In genomic region chrY:14290656-14291375, GRCh38 we compare ENCODE assay signal across 20 cellular contexts.
A peak's percentile ranks its signal among the peaks of the same experiment; 100 is the strongest.
DNase-seq lines count a peak whose midpoint lies in the region; ATAC-seq, FAIRE-seq and TF ChIP-seq lines count a peak whose summit lies in the region.
"Had no signal": no experiment of that assay in that cellular context is flagged by ENCODE, and none has a peak within 500 bp of the region (broad histone marks: within the 10 kb centered on the region; RNA-seq: fewer than 3 reads in every experiment).

No MANE protein-coding gene starts in this region.

- no peaks in the 10 kb centered on the region for H3K9me3 Mint-ChIP-seq in activated T-helper 17 cell treated with anti-CD3 and anti-CD28 coated beads, Interleukin-2, amount 50 U/mL, for 72 hours
- no peaks in the 10 kb centered on the region for H3K9me3 Mint-ChIP-seq in CD4-positive, alpha-beta T cell
- H3K9me3 Mint-ChIP-seq: CD4-positive, CD25-positive, alpha-beta regulatory T cell; T-cell had no signal

- POLR2A ChIA-PET in CD4-positive, alpha-beta T cell (lab: Charles Lee): no interaction called here

- H3K4me3 Mint-ChIP-seq in activated T-helper 17 cell treated with anti-CD3 and anti-CD28 coated beads, Interleukin-2, amount 50 U/mL, for 72 hours: no peak overlapping the region
- H3K4me3 Mint-ChIP-seq in CD4-positive, alpha-beta T cell: no peak overlapping the region
- H3K4me3 Mint-ChIP-seq: B cell; CD4-positive, CD25-positive, alpha-beta regulatory T cell; T-cell had no signal

- H3K36me3 Mint-ChIP-seq in activated T-helper 17 cell treated with anti-CD3 and anti-CD28 coated beads, Interleukin-2, amount 50 U/mL, for 72 hours (ENCODE audit: low read depth): no peaks in the 10 kb centered on the region
- no peaks in the 10 kb centered on the region for H3K36me3 Mint-ChIP-seq in CD4-positive, alpha-beta T cell (ENCODE audit: low read depth)
- H3K36me3 Mint-ChIP-seq: CD4-positive, CD25-positive, alpha-beta regulatory T cell; T-cell had no signal

- CTCF ChIA-PET in CD4-positive, alpha-beta T cell (lab: Charles Lee): no interaction called here

- ATAC-seq in activated T-helper 17 cell treated with anti-CD3 and anti-CD28 coated beads, Interleukin-2, amount 50 U/mL, for 72 hours (replicated peaks): no peak
- ATAC-seq in GM21717 (IDR thresholded peaks at IDR 0.05; ENCODE audit: unreplicated experiment): no peak
- ATAC-seq in CD4-positive, alpha-beta T cell (ENCODE audit: poor library complexity): no peak
- ATAC-seq: K562, SK-N-SH treated with all-trans-retinoic acid at 6 μM for 48 hours, T-cell had no signal

- no peak overlapping the region for H3K27ac Mint-ChIP-seq in activated T-helper 17 cell treated with anti-CD3 and anti-CD28 coated beads, Interleukin-2, amount 50 U/mL, for 72 hours
- H3K27ac Mint-ChIP-seq in CD4-positive, alpha-beta T cell: no peak overlapping the region
- H3K27ac Mint-ChIP-seq: B cell, T-cell had no signal

- FAIRE-seq in G401.6 (lab: Jason Lieb, UNC) (peak; percentile 66), RCC 7860 (lab: Jason Lieb, UNC) (peak; percentile 99), islet of Langerhans (lab: Jason Lieb, UNC) (peak; percentile 78)
- FAIRE-seq: K562 had no signal

- no peaks in the 10 kb centered on the region for H3K27me3 Mint-ChIP-seq in activated T-helper 17 cell treated with anti-CD3 and anti-CD28 coated beads, Interleukin-2, amount 50 U/mL, for 72 hours
- H3K27me3 Mint-ChIP-seq in CD4-positive, alpha-beta T cell: no peaks in the 10 kb centered on the region
- H3K27me3 Mint-ChIP-seq: B cell; CD4-positive, CD25-positive, alpha-beta regulatory T cell; T-cell had no signal

- no peaks in the 10 kb centered on the region for H3K9me3 ChIP-seq in CD4-positive, alpha-beta T cell (ENCODE audit: control insufficient read depth, low read length)
- H3K9me3 ChIP-seq: HAP-1 had no signal

- H3K27ac ChIP-seq in CD4-positive, alpha-beta T cell (ENCODE audit: low read depth, low read length): no peak overlapping the region

- no peak for TF ChIP-seq CTCF in CD4-positive, alpha-beta T cell (IDR thresholded peaks at IDR 0.05)

- intact Hi-C loops in CD4-positive, alpha-beta T cell (cut with DNase I, micrococcal nuclease): no loop called here

- no peaks in the 10 kb centered on the region for H3K4me1 Mint-ChIP-seq in activated T-helper 17 cell treated with anti-CD3 and anti-CD28 coated beads, Interleukin-2, amount 50 U/mL, for 72 hours
- H3K4me1 Mint-ChIP-seq in CD4-positive, alpha-beta T cell (ENCODE audit: low read depth): no peaks in the 10 kb centered on the region
- H3K4me1 Mint-ChIP-seq: B cell; CD4-positive, CD25-positive, alpha-beta regulatory T cell; T-cell had no signal

- no peaks in the 10 kb centered on the region for H3K27me3 ChIP-seq in CD4-positive, alpha-beta T cell (ENCODE audit: control insufficient read depth, insufficient read depth, low read length)

- peak; percentile 74 for DNase-seq in RCC 7860 (ENCODE audit: low spot score)
- DNase-seq in cerebellum (ENCODE audit: low spot score): no peak
- DNase-seq in CD4-positive, alpha-beta T cell: no peak
- DNase-seq: Calu3; CD4-positive, CD25-positive, alpha-beta regulatory T cell; NCI-H1105 treated with DMSO at 0.1 percent for 48 hours; NCI-H1694; NCI-H2081 treated with DMSO at 0.1 percent for 48 hours; NCI-H748 treated with DMSO at 0.1 percent for 48 hours; OCI-M1; SHP77 treated with DMSO at 0.1 percent for 48 hours; T-cell had no signal
